ENCODE assay signal across 36 cellular contexts in the genomic region with DNA sequence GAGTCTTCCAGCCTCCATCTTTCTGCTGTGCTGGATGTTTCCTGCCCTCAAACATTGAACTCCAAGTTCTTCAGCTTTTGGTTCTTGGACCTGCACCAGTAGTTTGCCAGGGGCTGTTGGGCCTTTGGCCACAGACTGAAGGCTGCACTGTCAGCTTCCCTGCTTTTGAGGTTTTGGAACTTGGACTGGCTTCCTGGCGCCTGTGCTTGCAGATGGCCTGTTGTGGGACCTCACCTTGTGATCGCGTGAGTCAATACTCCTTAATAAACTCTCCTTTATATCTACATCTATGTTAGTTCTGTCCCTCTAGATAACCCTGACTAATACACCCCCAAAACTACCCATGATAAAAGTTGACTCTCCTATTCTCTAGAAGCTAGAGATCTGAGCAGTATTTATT. TPM values are rescaled to one million over a fixed set of nuclear protein-coding genes. Genes with fewer than 3 reads are reported as not detected.
"Had no signal": no experiment of that assay in that cellular context is flagged by ENCODE, and none has a peak within 500 bp of the region (broad histone marks: within the 10 kb centered on the region; RNA-seq: fewer than 3 reads in every experiment).

No MANE protein-coding gene starts in this region.

- H3K4me3 Mint-ChIP-seq: activated CD4-positive, alpha-beta T cell treated with anti-CD3 and anti-CD28 coated beads for 36 hours; activated CD8-positive, alpha-beta T cell treated with anti-CD3 and anti-CD28 coated beads for 36 hours; activated naive CD4-positive, alpha-beta T cell treated with anti-CD3 and anti-CD28 coated beads for 36 hours; activated naive CD4-positive, alpha-beta T cell treated with anti-CD3 and anti-CD28 coated beads, Interleukin-2, amount 50 U/mL, for 24 hours; activated naive CD8-positive, alpha-beta T cell treated with anti-CD3 and anti-CD28 coated beads for 36 hours; activated naive CD8-positive, alpha-beta T cell treated with anti-CD3 and anti-CD28 coated beads, Interleukin-2, amount 50 U/mL, for 24 hours; activated T-helper 1 cell treated with anti-CD3 and anti-CD28 coated beads, Interleukin-12 subunit alpha, Interleukin-12 subunit beta, Interleukin-2, Interleukin-4 antibody, amounts not matched to agents 30 ng/mL and 10 ng/mL and 1 ng/mL, durations not matched to agents 14 hours and 24 hours and 36 hours; dendritic cell treated with granulocyte-macrophage colony-stimulating factor and Interleukin-4, amounts not matched to agents 40 ng/mL and 50 ng/mL, for 4 days; T-cell; T-helper 1 cell treated with Interleukin-12 subunit alpha and Interleukin-12 subunit beta and Interleukin-4 antibody, amounts not matched to agents 30 μg/mL and 1 μg/mL, for 36 hours had no signal

- H3K36me3 Mint-ChIP-seq: activated naive CD4-positive, alpha-beta T cell treated with anti-CD3 and anti-CD28 coated beads, Interleukin-2, amount 50 U/mL, for 24 hours; activated naive CD8-positive, alpha-beta T cell treated with anti-CD3 and anti-CD28 coated beads for 36 hours; T-cell had no signal

- H3K27ac Mint-ChIP-seq: activated CD4-positive, alpha-beta T cell treated with anti-CD3 and anti-CD28 coated beads for 36 hours; activated CD8-positive, alpha-beta T cell treated with anti-CD3 and anti-CD28 coated beads for 36 hours; activated naive CD4-positive, alpha-beta T cell treated with anti-CD3 and anti-CD28 coated beads for 36 hours; activated naive CD4-positive, alpha-beta T cell treated with anti-CD3 and anti-CD28 coated beads, Interleukin-2, amount 50 U/mL, for 24 hours; activated naive CD8-positive, alpha-beta T cell treated with anti-CD3 and anti-CD28 coated beads for 36 hours; activated naive CD8-positive, alpha-beta T cell treated with anti-CD3 and anti-CD28 coated beads, Interleukin-2, amount 50 U/mL, for 24 hours; activated T-helper 1 cell treated with anti-CD3 and anti-CD28 coated beads, Interleukin-12 subunit alpha, Interleukin-12 subunit beta, Interleukin-2, Interleukin-4 antibody, amounts not matched to agents 30 ng/mL and 10 ng/mL and 1 ng/mL, durations not matched to agents 14 hours and 24 hours and 36 hours; activated T-helper 2 cell treated with anti-CD3 and anti-CD28 coated beads, Interferon-gamma antibody, Interleukin-2, Interleukin-4, amounts not matched to agents 10 μg/mL and 5 μg/mL and 100 μg/mL, durations not matched to agents 14 hours and 24 hours and 36 hours; dendritic cell treated with granulocyte-macrophage colony-stimulating factor and Interleukin-4, amounts not matched to agents 40 ng/mL and 50 ng/mL, for 4 days; T-cell; T-helper 1 cell treated with Interleukin-12 subunit alpha and Interleukin-12 subunit beta and Interleukin-4 antibody, amounts not matched to agents 30 μg/mL and 1 μg/mL, for 36 hours had no signal

- H3K4me1 ChIP-seq: foreskin keratinocyte had no signal

- H3K27ac ChIP-seq: adrenal gland, body of pancreas, breast epithelium, cardiac muscle cell, coronary artery, esophagus muscularis mucosa, foreskin keratinocyte, gastrocnemius medialis, heart left ventricle had no signal

- H3K36me3 ChIP-seq: adrenal gland, breast epithelium, cardiac muscle cell, esophagus muscularis mucosa, gastrocnemius medialis, heart left ventricle had no signal

- H3K27me3 ChIP-seq: adrenal gland, body of pancreas, breast epithelium, dorsolateral prefrontal cortex, gastrocnemius medialis, heart left ventricle had no signal

- H3K4me3 ChIP-seq: adrenal gland, body of pancreas, breast epithelium, cardiac muscle cell, coronary artery, dorsolateral prefrontal cortex, esophagus muscularis mucosa, gastrocnemius medialis, heart left ventricle had no signal

- DNase-seq: activated CD4-positive, alpha-beta T cell treated with anti-CD3 and anti-CD28 coated beads for 36 hours; activated CD4-positive, alpha-beta T cell treated with anti-CD3 and anti-CD28 coated beads, Interleukin-2, amount 50 U/mL, for 1 hour; activated CD4-positive, alpha-beta T cell treated with anti-CD3 and anti-CD28 coated beads, Interleukin-2, amount 50 U/mL, for 48 hours; activated CD4-positive, CD25-positive, alpha-beta regulatory T cell; activated CD4-positive, CD25-positive, alpha-beta regulatory T cell treated with anti-CD3 and anti-CD28 coated beads, Interleukin-2, amount 50 U/mL, for 72 hours; activated CD8-positive, alpha-beta memory T cell treated with anti-CD3 and anti-CD28 coated beads for 24 hours; activated CD8-positive, alpha-beta T cell treated with anti-CD3 and anti-CD28 coated beads for 36 hours; activated effector memory CD4-positive, alpha-beta T cell treated with anti-CD3 and anti-CD28 coated beads, Interleukin-2, amount 50 U/mL, for 16 hours; activated naive CD4-positive, alpha-beta T cell treated with anti-CD3 and anti-CD28 coated beads for 36 hours; activated naive CD8-positive, alpha-beta T cell treated with anti-CD3 and anti-CD28 coated beads for 36 hours; activated naive CD8-positive, alpha-beta T cell treated with anti-CD3 and anti-CD28 coated beads, Interleukin-2, amount 50 U/mL, for 24 hours; activated T-cell treated with anti-CD3 and anti-CD28 coated beads, Interleukin-2, amount 50 U/mL, for 48 hours; adrenal gland; amygdala; aorta; body of pancreas; central memory CD4-positive, alpha-beta T cell; dorsolateral prefrontal cortex; effector memory CD4-positive, alpha-beta T cell; erythroblast; foreskin keratinocyte; gastrocnemius medialis; glutamatergic neuron; T-cell; T1000 had no signal

- H3K9me3 ChIP-seq: adrenal gland, body of pancreas, breast epithelium, esophagus muscularis mucosa, gastrocnemius medialis, heart left ventricle had no signal

- ATAC-seq: activated CD4-positive, alpha-beta T cell treated with anti-CD3 and anti-CD28 coated beads for 36 hours; activated CD8-positive, alpha-beta T cell treated with anti-CD3 and anti-CD28 coated beads for 36 hours; activated naive CD8-positive, alpha-beta T cell treated with anti-CD3 and anti-CD28 coated beads, Interleukin-2, amount 50 U/mL, for 24 hours; body of pancreas; foreskin keratinocyte; gastrocnemius medialis; heart left ventricle; T-cell had no signal

- H3K9me3 Mint-ChIP-seq: activated CD8-positive, alpha-beta T cell treated with anti-CD3 and anti-CD28 coated beads for 36 hours; activated naive CD4-positive, alpha-beta T cell treated with anti-CD3 and anti-CD28 coated beads for 36 hours; activated naive CD4-positive, alpha-beta T cell treated with anti-CD3 and anti-CD28 coated beads, Interleukin-2, amount 50 U/mL, for 24 hours; activated naive CD8-positive, alpha-beta T cell treated with anti-CD3 and anti-CD28 coated beads for 36 hours; activated naive CD8-positive, alpha-beta T cell treated with anti-CD3 and anti-CD28 coated beads, Interleukin-2, amount 50 U/mL, for 24 hours; activated T-helper 1 cell treated with anti-CD3 and anti-CD28 coated beads, Interleukin-12 subunit alpha, Interleukin-12 subunit beta, Interleukin-2, Interleukin-4 antibody, amounts not matched to agents 30 ng/mL and 10 ng/mL and 1 ng/mL, durations not matched to agents 14 hours and 24 hours and 36 hours; activated T-helper 2 cell treated with anti-CD3 and anti-CD28 coated beads, Interferon-gamma antibody, Interleukin-2, Interleukin-4, amounts not matched to agents 10 μg/mL and 5 μg/mL and 100 μg/mL, durations not matched to agents 14 hours and 24 hours and 36 hours; dendritic cell treated with granulocyte-macrophage colony-stimulating factor and Interleukin-4, amounts not matched to agents 40 ng/mL and 50 ng/mL, for 4 days; T-cell; T-helper 1 cell treated with Interleukin-12 subunit alpha and Interleukin-12 subunit beta and Interleukin-4 antibody, amounts not matched to agents 30 μg/mL and 1 μg/mL, for 36 hours had no signal

- H3K27me3 Mint-ChIP-seq: activated CD4-positive, alpha-beta T cell treated with anti-CD3 and anti-CD28 coated beads for 36 hours; activated CD8-positive, alpha-beta T cell treated with anti-CD3 and anti-CD28 coated beads for 36 hours; activated naive CD4-positive, alpha-beta T cell treated with anti-CD3 and anti-CD28 coated beads, Interleukin-2, amount 50 U/mL, for 24 hours; activated naive CD8-positive, alpha-beta T cell treated with anti-CD3 and anti-CD28 coated beads for 36 hours; activated naive CD8-positive, alpha-beta T cell treated with anti-CD3 and anti-CD28 coated beads, Interleukin-2, amount 50 U/mL, for 24 hours; T-cell had no signal

RNA-seq across cellular contexts. Expression of a gene that starts 7.6 kb away (rescaled TPM):
- total RNA-seq: foreskin keratinocyte had no signal
- polyA plus RNA-seq: foreskin keratinocyte had no signal

RNA-seq across cellular contexts. Expression of a gene that starts 26.9 kb away (rescaled TPM):
- total RNA-seq: activated naive CD4-positive, alpha-beta T cell treated with anti-CD3 and anti-CD28 coated beads for 36 hours; activated T-helper 1 cell treated with anti-CD3 and anti-CD28 coated beads, Interleukin-12 subunit alpha, Interleukin-12 subunit beta, Interleukin-2, Interleukin-4 antibody, amounts not matched to agents 30 ng/mL and 10 ng/mL and 1 ng/mL, durations not matched to agents 14 hours and 24 hours and 36 hours; T-helper 2 cell treated with Interferon-gamma antibody and Interleukin-4, amounts not matched to agents 100 ng/mL and 5 ng/mL, for 36 hours had no signal
